In the genomic region with DNA sequence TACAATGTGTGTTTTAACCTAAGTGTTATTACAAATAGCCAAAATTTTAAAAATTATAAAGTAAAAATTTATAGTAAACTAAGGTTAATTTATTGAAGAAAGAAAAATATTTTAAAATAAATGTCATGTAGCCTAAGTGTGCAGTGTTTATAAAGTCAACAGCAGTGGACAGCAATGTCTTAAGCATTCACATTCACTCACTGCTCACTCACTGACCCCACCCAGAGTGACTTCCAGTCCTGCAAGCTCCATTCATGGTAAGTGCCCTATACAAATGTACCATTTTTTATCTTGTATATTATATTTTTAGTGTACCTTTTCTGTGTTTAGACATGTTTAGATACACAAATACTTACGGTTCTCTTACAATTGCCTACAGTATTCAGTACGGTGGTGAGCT, we compare ENCODE assay signal across 20 cellular contexts.
"Had no signal": no experiment of that assay in that cellular context is flagged by ENCODE, and none has a peak within 500 bp of the region (broad histone marks: within the 10 kb centered on the region; RNA-seq: fewer than 3 reads in every experiment).

No MANE protein-coding gene starts in this region.

- H3K27me3 ChIP-seq: hepatocyte, ovary, right atrium auricular region, right lobe of liver, transverse colon, upper lobe of left lung had no signal

- H3K27ac ChIP-seq: hepatocyte, left ventricle myocardium inferior, ovary, right atrium auricular region, right lobe of liver, transverse colon, upper lobe of left lung had no signal

- H3K4me1 ChIP-seq: left ventricle myocardium inferior, right atrium auricular region, right lobe of liver, transverse colon, upper lobe of left lung had no signal

- H3K9me3 ChIP-seq: left ventricle myocardium inferior, mucosa of descending colon, ovary, right atrium auricular region, right lobe of liver, transverse colon, upper lobe of left lung had no signal

- H3K4me3 ChIP-seq: hepatocyte, left ventricle myocardium inferior, lung, mucosa of descending colon, ovary, right atrium auricular region, right lobe of liver, smooth muscle cell, transverse colon, upper lobe of left lung had no signal

- DNase-seq: islet precursor cell; left ventricle myocardium inferior; midbrain; mucosa of descending colon; naive thymus-derived CD4-positive, alpha-beta T cell; ovary; right lobe of liver; stimulated activated CD4-positive, alpha-beta T cell treated with anti-CD3 and anti-CD28 coated beads, Interleukin-1b, Interleukin-23, amount 100 ng/mL, for 48 hours; stimulated activated CD4-positive, alpha-beta T cell treated with anti-CD3 and anti-CD28 coated beads, Interleukin-2, amount 100 ng/mL, for 48 hours; stimulated activated CD4-positive, alpha-beta T cell treated with anti-CD3 and anti-CD28 coated beads, Interleukin-4, amount 100 ng/mL, for 4 hours; stimulated activated CD8-positive, alpha-beta memory T cell treated with anti-CD3 and anti-CD28 coated beads, Interleukin-4, amount 100 ng/mL, for 48 hours; stimulated activated naive CD4-positive, alpha-beta T cell treated with Interleukin-2 at 50 U/mL for 16 hours; stimulated activated naive CD8-positive, alpha-beta T cell treated with anti-CD3 and anti-CD28 coated beads, Interleukin-15, amount 100 ng/mL, for 72 hours; substantia nigra; transverse colon; upper lobe of left lung had no signal

- H3K36me3 ChIP-seq: left ventricle myocardium inferior, ovary, right atrium auricular region, right lobe of liver, transverse colon, upper lobe of left lung had no signal
